Comparison of ENCODE assay signal across 9 cellular contexts in genomic region chr7:37901236-37901827, GRCh38. TPM values are rescaled to one million over a fixed set of nuclear protein-coding genes. Genes with fewer than 3 reads are reported as not detected.
DNase-seq lines count a peak whose midpoint lies in the region; ATAC-seq and TF ChIP-seq lines count a peak whose summit lies in the region.
"Had no signal": no experiment of that assay in that cellular context is flagged by ENCODE, and none has a peak within 500 bp of the region (broad histone marks: within the 10 kb centered on the region; RNA-seq: fewer than 3 reads in every experiment).

No MANE protein-coding gene starts in this region.

- no peak overlapping the region for H3K4me3 Mint-ChIP-seq in activated T-helper 17 cell treated with anti-CD3 and anti-CD28 coated beads, Interleukin-2, amount 50 U/mL, for 72 hours

- no peak for TF ChIP-seq POLR2A in tibial nerve (IDR thresholded peaks at IDR 0.05)

- H3K4me1 Mint-ChIP-seq in activated T-helper 17 cell treated with anti-CD3 and anti-CD28 coated beads, Interleukin-2, amount 50 U/mL, for 72 hours = no peaks in the 10 kb centered on the region

- no peak overlapping the region for H3K27ac Mint-ChIP-seq in activated T-helper 17 cell treated with anti-CD3 and anti-CD28 coated beads, Interleukin-2, amount 50 U/mL, for 72 hours

- in situ Hi-C loops in G401 (cut with HindIII; ENCODE audit: low sequenced_read_pairs) = no loop called here

- no peaks in the 10 kb centered on the region for H3K36me3 Mint-ChIP-seq in activated T-helper 17 cell treated with anti-CD3 and anti-CD28 coated beads, Interleukin-2, amount 50 U/mL, for 72 hours (ENCODE audit: low read depth)

- no peak overlapping the region for H3K4me3 ChIP-seq in LNCaP clone FGC (ENCODE audit: low read depth, low read length)
- H3K4me3 ChIP-seq in left ventricle myocardium inferior = no peak overlapping the region
- no peak overlapping the region for H3K4me3 ChIP-seq in tibial nerve

- H3K9me3 ChIP-seq in left ventricle myocardium inferior (replicated peaks) (no peaks in the 10 kb centered on the region), tibial nerve (no peaks in the 10 kb centered on the region)

- H3K27me3 ChIP-seq in left ventricle myocardium inferior (ENCODE audit: low read depth) = peaks cover 5% of the 10 kb centered on the region
- no peaks in the 10 kb centered on the region for H3K27me3 ChIP-seq in tibial nerve

- H3K27ac ChIP-seq in left ventricle myocardium inferior (replicated peaks) = no peak overlapping the region
- H3K27ac ChIP-seq in tibial nerve = no peak overlapping the region

- no peaks in the 10 kb centered on the region for H3K9me3 Mint-ChIP-seq in activated T-helper 17 cell treated with anti-CD3 and anti-CD28 coated beads, Interleukin-2, amount 50 U/mL, for 72 hours

- peaks cover 12% of the 10 kb centered on the region for H3K27me3 Mint-ChIP-seq in activated T-helper 17 cell treated with anti-CD3 and anti-CD28 coated beads, Interleukin-2, amount 50 U/mL, for 72 hours

- WGBS in tibial nerve, 2 donors = 14 to 17% methylated on average over 6 of the region's 6 CpGs

- no peaks in the 10 kb centered on the region for H3K36me3 ChIP-seq in left ventricle myocardium inferior
- H3K36me3 ChIP-seq in tibial nerve = no peaks in the 10 kb centered on the region

- intact Hi-C loops in left ventricle myocardium inferior (cut with micrococcal nuclease) = loop anchor here (5.0 to 10.0 kb wide), 2 partner anchors 203 to 321 kb away; no protein-coding TSS in a partner anchor

- peak; percentile 43 for DNase-seq in G401 (ENCODE audit: low spot score)
- DNase-seq in LNCaP clone FGC (ENCODE audit: low read depth) = peak; percentile 32
- DNase-seq in SW480 (ENCODE audit: low spot score) = peak; percentile 64
- DNase-seq in left ventricle myocardium inferior = no peak
- DNase-seq in tibial nerve (ENCODE audit: low spot score in 2 of 2) = no peak
- DNase-seq in foreskin melanocyte = no peak
- DNase-seq in activated CD4-positive, alpha-beta T cell treated with anti-CD3 and anti-CD28 coated beads for 4 hours = no peak

- ATAC-seq in activated T-helper 17 cell treated with anti-CD3 and anti-CD28 coated beads, Interleukin-2, amount 50 U/mL, for 72 hours (replicated peaks) = no peak

- TF ChIP-seq EP300 in tibial nerve (IDR thresholded peaks at IDR 0.05) = no peak

- peak; percentile 53 for TF ChIP-seq CTCF in LNCaP clone FGC (IDR thresholded peaks at IDR 0.05; ENCODE audit: control insufficient read depth, extremely low read depth, insufficient read depth)
- TF ChIP-seq CTCF in left ventricle myocardium inferior (IDR thresholded peaks at IDR 0.05; ENCODE audit: borderline replicate concordance) = peak; percentile 66
- TF ChIP-seq CTCF in tibial nerve (IDR thresholded peaks at IDR 0.05) = peak; percentile 47 to 78 (median 56)

- H3K4me1 ChIP-seq in left ventricle myocardium inferior (peaks cover 12% of the 10 kb centered on the region), tibial nerve (peaks cover 0 to 18% (median 0%) of the 10 kb centered on the region in 4 donors)

RNA-seq across cellular contexts. Expression of gene SFRP4, which starts 15.3 kb away (rescaled TPM):
- not detected in 2 replicates for total RNA-seq in G401 (2014; rRNA removed; shearing (Covaris generic))
- total RNA-seq in left ventricle myocardium inferior (2.1 TPM), tibial nerve (100 to 1,000 TPM in 1 of 4 donors, 10 to 100 TPM in 3; 28.2 to 236 (median 52.6) TPM)
- not detected for total RNA-seq in activated T-helper 17 cell treated with anti-CD3 and anti-CD28 coated beads, Interleukin-2, amount 50 U/mL, for 72 hours
- total RNA-seq: T-helper 1 cell treated with Interleukin-12 subunit alpha and Interleukin-12 subunit beta and Interleukin-4 antibody, amounts not matched to agents 30 ng/mL and 1 ng/mL, for 36 hours had no signal

RNA-seq across cellular contexts. Expression of gene EPDR1, which starts 19.1 kb away (rescaled TPM):
- not detected in 2 replicates for total RNA-seq in G401 (2014; rRNA removed; shearing (Covaris generic))
- total RNA-seq in left ventricle myocardium inferior = 74.4 TPM
- 10 to 100 TPM; 43.5 to 45.7 (median 45.0) TPM for total RNA-seq in tibial nerve
- under 1 TPM; 0.54 to 0.56 TPM for total RNA-seq in activated T-helper 17 cell treated with anti-CD3 and anti-CD28 coated beads, Interleukin-2, amount 50 U/mL, for 72 hours
- total RNA-seq: T-helper 1 cell treated with Interleukin-12 subunit alpha and Interleukin-12 subunit beta and Interleukin-4 antibody, amounts not matched to agents 30 ng/mL and 1 ng/mL, for 36 hours had no signal

RNA-seq across cellular contexts. Expression of gene NME8, which starts 52.9 kb away (rescaled TPM):
- total RNA-seq in G401 (2014; rRNA removed; shearing (Covaris generic)) = not detected in 2 replicates
- total RNA-seq in left ventricle myocardium inferior (not detected), tibial nerve (not detected)
- not detected for total RNA-seq in activated T-helper 17 cell treated with anti-CD3 and anti-CD28 coated beads, Interleukin-2, amount 50 U/mL, for 72 hours
- total RNA-seq: T-helper 1 cell treated with Interleukin-12 subunit alpha and Interleukin-12 subunit beta and Interleukin-4 antibody, amounts not matched to agents 30 ng/mL and 1 ng/mL, for 36 hours had no signal

Comparison
In these comparisons a context has a peak if more than half of its experiments do, and no peak if none do; other contexts are left out.
1. DNase-seq: peak in G401 (single experiment), LNCaP clone FGC (single experiment) and SW480 (single experiment); none in left ventricle myocardium inferior (single experiment), tibial nerve (0 of 2), foreskin melanocyte (single experiment) and activated CD4-positive, alpha-beta T cell treated with anti-CD3 and anti-CD28 coated beads for 4 hours (0 of 2).
2. RNA of gene EPDR1, which starts 19.1 kb away (total RNA-seq): 74.4 TPM in left ventricle myocardium inferior (single experiment) and 43.5 to 45.7 TPM in tibial nerve; 0.54 to 0.56 TPM in activated T-helper 17 cell treated with anti-CD3 and anti-CD28 coated beads, Interleukin-2, amount 50 U/mL, for 72 hours and not detected in G401; every median in the first group is over 10 times any median in the second.
3. Peak in every context shown above with its lines, with median percentiles within 50 percentile points of each other: CTCF ChIP-seq.